16 cellular contexts compared by ENCODE assay signal in genomic region chr3:195718477-195718984, GRCh38. TPM values are rescaled to one million over a fixed set of nuclear protein-coding genes. Genes with fewer than 3 reads are reported as not detected.
"Had no signal": no experiment of that assay in that cellular context is flagged by ENCODE, and none has a peak within 500 bp of the region (broad histone marks: within the 10 kb centered on the region; RNA-seq: fewer than 3 reads in every experiment).

No MANE protein-coding gene starts in this region.

- H3K4me3 ChIP-seq: dorsolateral prefrontal cortex, pancreas, uterus had no signal

- H3K9me3 ChIP-seq: pancreas, uterus had no signal

- H3K4me3 Mint-ChIP-seq: nephron had no signal

- H3K27ac ChIP-seq: dorsolateral prefrontal cortex, pancreas, uterus had no signal

- H3K9me3 Mint-ChIP-seq: activated T-helper 2 cell treated with anti-CD3 and anti-CD28 coated beads, Interferon-gamma antibody, Interleukin-2, Interleukin-4, amounts not matched to agents 10 μg/mL and 5 μg/mL and 100 μg/mL, durations not matched to agents 14 hours and 24 hours and 36 hours had no signal

- DNase-seq: activated CD4-positive, alpha-beta T cell treated with anti-CD3 and anti-CD28 coated beads, Interleukin-2, amount 50 U/mL, for 4 hours; activated naive CD4-positive, alpha-beta T cell treated with anti-CD3 and anti-CD28 coated beads, Interleukin-2, amount 50 U/mL, for 16 hours; activated T-cell treated with anti-CD3 and anti-CD28 coated beads for 4 hours; dorsolateral prefrontal cortex; hippocampal formation; left ventricle myocardium superior; mesendoderm; pancreas; stimulated activated CD4-positive, alpha-beta T cell treated with anti-CD3 and anti-CD28 coated beads, Interleukin-12 subunit alpha, Interleukin-12 subunit beta, amount 100 ng/mL, for 4 hours; stimulated activated CD4-positive, alpha-beta T cell treated with anti-CD3 and anti-CD28 coated beads, Interleukin-2, amount 100 ng/mL, for 24 hours; SW 1271; uterus had no signal

- ATAC-seq: esophagus mucosa, left ventricle myocardium superior, pancreas had no signal

- H3K27ac Mint-ChIP-seq: activated T-helper 2 cell treated with anti-CD3 and anti-CD28 coated beads, Interferon-gamma antibody, Interleukin-2, Interleukin-4, amounts not matched to agents 10 μg/mL and 5 μg/mL and 100 μg/mL, durations not matched to agents 14 hours and 24 hours and 36 hours; nephron had no signal

- H3K4me1 ChIP-seq: uterus had no signal

- FAIRE-seq: pancreas had no signal

- H3K4me1 Mint-ChIP-seq: nephron had no signal

RNA-seq across cellular contexts. Expression of gene MUC20, which starts 2.2 kb away (rescaled TPM):
- total RNA-seq: glomerular endothelial cell had no signal
